In the genomic region with DNA sequence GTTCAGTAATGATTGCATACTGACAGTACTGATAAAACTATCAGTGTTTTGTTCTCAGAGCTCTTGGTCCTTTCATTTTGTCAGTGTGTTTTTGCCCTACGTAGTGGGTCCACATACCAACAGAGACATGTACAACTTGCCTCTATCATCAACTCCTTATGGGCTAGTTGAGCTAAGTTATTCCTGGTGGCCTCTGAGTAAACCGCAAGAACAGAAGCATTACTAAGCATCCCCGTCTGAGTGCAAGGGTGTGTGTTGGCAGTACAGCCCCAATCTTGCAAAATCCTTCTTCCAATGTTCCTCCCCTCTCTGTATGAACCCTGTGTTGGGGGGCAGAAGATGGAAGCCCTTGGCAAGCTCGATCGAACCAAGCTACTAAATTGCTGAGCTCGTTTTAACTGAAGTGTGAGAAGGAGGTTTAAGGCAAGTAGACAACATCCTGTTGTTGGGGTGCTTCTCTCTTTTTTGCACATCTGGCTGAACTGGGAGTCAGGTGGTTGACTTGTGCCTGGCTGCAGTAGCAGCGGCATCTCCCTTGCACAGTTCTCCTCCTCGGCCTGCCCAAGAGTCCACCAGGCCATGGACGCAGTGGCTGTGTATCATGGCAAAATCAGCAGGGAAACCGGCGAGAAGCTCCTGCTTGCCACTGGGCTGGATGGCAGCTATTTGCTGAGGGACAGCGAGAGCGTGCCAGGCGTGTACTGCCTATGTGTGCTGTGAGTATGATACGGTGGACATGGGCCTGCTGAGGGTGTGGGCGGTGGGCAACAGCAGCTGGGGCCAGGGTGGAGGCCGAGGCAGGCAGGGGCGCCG, we compare ENCODE assay signal across 13 cellular contexts. TPM values are rescaled to one million over a fixed set of nuclear protein-coding genes. Genes with fewer than 3 reads are reported as not detected.
DNase-seq lines count a peak whose midpoint lies in the region; ATAC-seq, FAIRE-seq and TF ChIP-seq lines count a peak whose summit lies in the region.
"Had no signal": no experiment of that assay in that cellular context is flagged by ENCODE, and none has a peak within 500 bp of the region (broad histone marks: within the 10 kb centered on the region; RNA-seq: fewer than 3 reads in every experiment).

A gene (plus strand): TSS at position 500 of the 813 bp plus-strand sequence. CDS start 80 bp downstream, at position 580.

- H3K79me2 ChIP-seq in K562 (ENCODE audit: control insufficient read depth, insufficient read depth, low read length) = no peaks in the 10 kb centered on the region
- no peaks in the 10 kb centered on the region for H3K79me2 ChIP-seq in HepG2 (ENCODE audit: insufficient read depth, low read length)
- H3K79me2 ChIP-seq: parathyroid adenoma had no signal

- TF ChIP-seq EP300 in K562 (IDR thresholded peaks at IDR 0.05; ENCODE audit: low read length) (no peak), HepG2 (IDR thresholded peaks at IDR 0.05; ENCODE audit: low read depth in 2 of 2, low read length in 2 of 2) (no peak), HepG2 (CRISPR knock-in tag; IDR thresholded peaks at IDR 0.05; ENCODE audit: borderline replicate concordance) (no peak)

- no peaks in the 10 kb centered on the region for H3K9me3 Mint-ChIP-seq in activated CD4-positive, alpha-beta T cell treated with anti-CD3 and anti-CD28 coated beads, Interleukin-2, amount 10 ng/mL, durations not matched to agents 7 days and 5 days
- H3K9me3 Mint-ChIP-seq in stimulated activated naive B cell treated with anti-CD40 and anti-IgM and Interleukin-4, amounts not matched to agents 10 μg/mL and 1 μg/mL and 100 μg/mL, for 72 hours = no peaks in the 10 kb centered on the region
- H3K9me3 Mint-ChIP-seq: HFFc6 had no signal

- H2AFZ ChIP-seq in K562 (ENCODE audit: low read depth, low read length) (peak within 1 kb of the TSS; percentile 77), HepG2 (ENCODE audit: low read length) (no peak within 1 kb of the TSS)
- H2AFZ ChIP-seq: parathyroid adenoma had no signal

- H3K4me2 ChIP-seq in K562 (ENCODE audit: insufficient read depth, low read length) = peak within 1 kb of the TSS; percentile 63
- no peak within 1 kb of the TSS for H3K4me2 ChIP-seq in HepG2 (ENCODE audit: low read depth, low read length)

- H3K4me3 ChIP-seq in K562 (no peak within 1 kb of the TSS), HepG2 (replicated peaks in 1 of 3; ENCODE audit: insufficient read depth in 1 of 3, low read depth in 2 of 3, low read length in 3 of 3) (no peak within 1 kb of the TSS), tibial artery (no peak within 1 kb of the TSS)
- H3K4me3 ChIP-seq: suprapubic skin had no signal

- TF ChIP-seq CTCF in K562 (IDR thresholded peaks at IDR 0.05 in 2 of 3, conservative IDR thresholded peaks at IDR 0.05 in 1 of 3; ENCODE audit: insufficient read depth in 2 of 3, low read depth in 1 of 3, low read length in 3 of 3) (no peak), HepG2 (CRISPR knock-in tag; IDR thresholded peaks at IDR 0.05) (no peak), tibial artery (IDR thresholded peaks at IDR 0.05) (no peak)

- in situ Hi-C loops in K562 (cut with MboI) (no loop called here), HepG2 (cut with HindIII; ENCODE audit: extremely low pct_ligation_motif_present, low pct_unique_long_range_greater_than_20kb) (no loop called here)

- H3K9ac ChIP-seq in K562 (ENCODE audit: insufficient read depth in 1 of 2, low read depth in 2 of 2, low read length in 2 of 2) = peak within 1 kb of the TSS; percentile 30 to 39
- no peak within 1 kb of the TSS for H3K9ac ChIP-seq in HepG2 (ENCODE audit: insufficient read depth, low read depth, low read length)
- H3K9ac ChIP-seq: parathyroid adenoma had no signal

- peaks cover 14 to 43% of the 10 kb centered on the region in 2 experiments; a peak in 4 of 5 replicates for H3K4me1 ChIP-seq in K562 (replicated peaks in 1 of 2; ENCODE audit: control insufficient read depth in 2 of 2, insufficient read depth in 2 of 2, low read length in 2 of 2)
- no peaks in the 10 kb centered on the region for H3K4me1 ChIP-seq in HepG2 (ENCODE audit: insufficient read depth, low read length)
- H3K4me1 ChIP-seq in tibial artery = no peaks in the 10 kb centered on the region
- H3K4me1 ChIP-seq: parathyroid adenoma, suprapubic skin had no signal

- H3K4me1 Mint-ChIP-seq in activated CD4-positive, alpha-beta T cell treated with anti-CD3 and anti-CD28 coated beads, Interleukin-2, amount 10 ng/mL, durations not matched to agents 7 days and 5 days = peaks cover 49% of the 10 kb centered on the region
- peaks cover 0 to 2% of the 10 kb centered on the region in 2 donors for H3K4me1 Mint-ChIP-seq in stimulated activated naive B cell treated with anti-CD40 and anti-IgM and Interleukin-4, amounts not matched to agents 10 μg/mL and 1 μg/mL and 100 μg/mL, for 72 hours

- no peaks in the 10 kb centered on the region for H3K9me1 ChIP-seq in K562 (ENCODE audit: control insufficient read depth, insufficient read depth, low read length)

- DNase-seq in activated CD4-positive, alpha-beta T cell treated with anti-CD3 and anti-CD28 coated beads for 1 hour = peak; percentile 7
- DNase-seq in activated CD4-positive, alpha-beta T cell treated with anti-CD3 and anti-CD28 coated beads, Interleukin-2, amount 50 U/mL, for 4 hours = no peak
- DNase-seq in activated CD4-positive, alpha-beta T cell treated with anti-CD3 and anti-CD28 coated beads, Interleukin-2, amount 10 ng/mL, durations not matched to agents 7 days and 5 days = peak; percentile 52
- peak in 2 of 4 experiments; percentile 29 to 56 for DNase-seq in K562 (ENCODE audit: extremely low read depth in 1 of 4, low spot score in 3 of 4)
- no peak for DNase-seq in stimulated activated naive B cell treated with anti-CD40 and anti-IgM and Interleukin-4, amounts not matched to agents 10 μg/mL and 1 μg/mL and 100 μg/mL, for 72 hours
- DNase-seq in HepG2 (ENCODE audit: low spot score) = no peak
- DNase-seq in RPMI8226 = no peak
- no peak for DNase-seq in tibial artery
- DNase-seq: HFFc6, T-helper 9 cell had no signal

- peaks cover 13% of the 10 kb centered on the region for H3K36me3 Mint-ChIP-seq in activated CD4-positive, alpha-beta T cell treated with anti-CD3 and anti-CD28 coated beads, Interleukin-2, amount 10 ng/mL, durations not matched to agents 7 days and 5 days (ENCODE audit: low read depth)
- H3K36me3 Mint-ChIP-seq in stimulated activated naive B cell treated with anti-CD40 and anti-IgM and Interleukin-4, amounts not matched to agents 10 μg/mL and 1 μg/mL and 100 μg/mL, for 72 hours = no peaks in the 10 kb centered on the region

- H3K27ac ChIP-seq in K562 (ENCODE audit: extremely low read depth, low read depth, low read length) (peak within 1 kb of the TSS; percentile 14; the same call in 2 of the 3 replicates), HepG2 (ENCODE audit: extremely low read length, insufficient read depth, low read length) (no peak within 1 kb of the TSS), tibial artery (no peak within 1 kb of the TSS)
- H3K27ac ChIP-seq: 22Rv1, parathyroid adenoma, suprapubic skin had no signal

- no peak for TF ChIP-seq RAD21 in K562 (CRISPR knock-in tag; conservative IDR thresholded peaks at IDR 0.05 in 1 of 2, IDR thresholded peaks at IDR 0.05 in 1 of 2)
- no peak for TF ChIP-seq RAD21 in HepG2 (CRISPR knock-in tag; IDR thresholded peaks at IDR 0.05)

- intact Hi-C loops in K562 (cut with micrococcal nuclease) = loop anchor here (5.0 kb wide), 1 partner anchor 384 kb away; a partner anchor contains a TSS
- intact Hi-C loops in HepG2 (cut with micrococcal nuclease; ENCODE audit: unreplicated experiment) = no loop called here
- intact Hi-C loops in tibial artery (cut with DNase I; ENCODE audit: low total_unique reads) = no loop called here

- H3K4me3 Mint-ChIP-seq in activated CD4-positive, alpha-beta T cell treated with anti-CD3 and anti-CD28 coated beads, Interleukin-2, amount 10 ng/mL, durations not matched to agents 7 days and 5 days = peak within 1 kb of the TSS; percentile 87
- H3K4me3 Mint-ChIP-seq in stimulated activated naive B cell treated with anti-CD40 and anti-IgM and Interleukin-4, amounts not matched to agents 10 μg/mL and 1 μg/mL and 100 μg/mL, for 72 hours = no peak within 1 kb of the TSS
- H3K4me3 Mint-ChIP-seq: HFFc6 had no signal

- H3K36me3 ChIP-seq in K562 (ENCODE audit: control insufficient read depth, insufficient read depth, low read length) = no peaks in the 10 kb centered on the region
- no peaks in the 10 kb centered on the region for H3K36me3 ChIP-seq in HepG2 (replicated peaks in 1 of 2; ENCODE audit: control insufficient read depth in 1 of 2, insufficient read depth in 2 of 2, low read length in 2 of 2)
- H3K36me3 ChIP-seq in tibial artery = no peaks in the 10 kb centered on the region
- H3K36me3 ChIP-seq: suprapubic skin had no signal

- POLR2A ChIA-PET in activated CD4-positive, alpha-beta T cell treated with anti-CD3 and anti-CD28 coated beads, Interleukin-2, amount 10 ng/mL, durations not matched to agents 7 days and 5 days (lab: Charles Lee) = interaction anchor here (0.8 to 1.2 kb wide), 3 partner anchors 11 to 128 kb away, joined by 3 to 4 read pairs (median 3); no protein-coding TSS in a partner anchor
- POLR2A ChIA-PET in K562 (lab: Yijun Ruan, JAX) (interaction anchor here (0.7 to 2.8 kb wide), 2 partner anchors 10 to 31 kb away, joined by 4 to 7 read pairs; no protein-coding TSS in a partner anchor), HepG2 (lab: Yijun Ruan, JAX) (no interaction called here)

- peak within 1 kb of the TSS; percentile 96 for H3K27ac Mint-ChIP-seq in activated CD4-positive, alpha-beta T cell treated with anti-CD3 and anti-CD28 coated beads, Interleukin-2, amount 10 ng/mL, durations not matched to agents 7 days and 5 days
- peak within 1 kb of the TSS; percentile 31 for H3K27ac Mint-ChIP-seq in stimulated activated naive B cell treated with anti-CD40 and anti-IgM and Interleukin-4, amounts not matched to agents 10 μg/mL and 1 μg/mL and 100 μg/mL, for 72 hours
- H3K27ac Mint-ChIP-seq: HFFc6 had no signal

- FAIRE-seq in K562 (lab: Jason Lieb, UNC) = peak; percentile 88
- FAIRE-seq in HepG2 (lab: Jason Lieb, UNC) = no peak

- H3K27me3 Mint-ChIP-seq in activated CD4-positive, alpha-beta T cell treated with anti-CD3 and anti-CD28 coated beads, Interleukin-2, amount 10 ng/mL, durations not matched to agents 7 days and 5 days = no peaks in the 10 kb centered on the region
- H3K27me3 Mint-ChIP-seq in stimulated activated naive B cell treated with anti-CD40 and anti-IgM and Interleukin-4, amounts not matched to agents 10 μg/mL and 1 μg/mL and 100 μg/mL, for 72 hours = peaks cover 0 to 5% of the 10 kb centered on the region in 2 donors

- WGBS in K562 (ENCODE audit: insufficient coverage, low coverage, missing lambda C conversion rate) = 53% methylated on average over 14 of the region's 19 CpGs
- WGBS in HepG2 (ENCODE audit: low lambda C conversion rate) = 0% methylated on average over 1 of the region's 19 CpGs

- H4K20me1 ChIP-seq in K562 (replicated peaks; ENCODE audit: control insufficient read depth, insufficient read depth, low read length) (no peaks in the 10 kb centered on the region), HepG2 (ENCODE audit: insufficient read depth, low read length) (no peaks in the 10 kb centered on the region)

- TF ChIP-seq POLR2A in K562 (conservative IDR thresholded peaks at IDR 0.05) = no peak
- TF ChIP-seq POLR2A in HepG2 (IDR thresholded peaks at IDR 0.05; ENCODE audit: insufficient read depth in 1 of 2, low read depth in 2 of 2, low read length in 2 of 2) = no peak

- H3K27me3 ChIP-seq in K562 (ENCODE audit: control insufficient read depth in 2 of 2, insufficient read depth in 2 of 2, low read length in 2 of 2) = no peaks in the 10 kb centered on the region
- no peaks in the 10 kb centered on the region for H3K27me3 ChIP-seq in HepG2 (ENCODE audit: control insufficient read depth in 1 of 2, insufficient read depth in 2 of 2, low read length in 2 of 2)
- H3K27me3 ChIP-seq in tibial artery = no peaks in the 10 kb centered on the region
- H3K27me3 ChIP-seq: suprapubic skin had no signal

- CTCF ChIA-PET in activated CD4-positive, alpha-beta T cell treated with anti-CD3 and anti-CD28 coated beads, Interleukin-2, amount 10 ng/mL, durations not matched to agents 7 days and 5 days (lab: Charles Lee) = interaction anchor here (0.7 to 2.0 kb wide), 5 partner anchors 11 to 369 kb away, joined by 3 to 6 read pairs (median 3); no protein-coding TSS in a partner anchor
- CTCF ChIA-PET in K562 (lab: Yijun Ruan, JAX; ENCODE audit: low intra/inter-chr PET ratio) = interaction anchor here (0.6 kb wide), 1 partner anchor 323 kb away, joined by 3 read pairs; no protein-coding TSS in a partner anchor
- CTCF ChIA-PET in HepG2 (lab: Yijun Ruan, JAX; ENCODE audit: low intra/inter-chr PET ratio, low total read pairs) = no interaction called here

- H3K9me3 ChIP-seq in K562 (replicated peaks; ENCODE audit: control insufficient read depth, insufficient read depth, low read depth, low read length) (no peaks in the 10 kb centered on the region), HepG2 (ENCODE audit: low read length) (no peaks in the 10 kb centered on the region), tibial artery (no peaks in the 10 kb centered on the region)
- H3K9me3 ChIP-seq: suprapubic skin had no signal

- BruUV-seq in K562 (replicated peaks; lab: Mats Ljungman, UMichigan) = no TSS peak
- no TSS peak for BruUV-seq in HepG2 (replicated peaks; lab: Mats Ljungman, UMichigan)

- ATAC-seq in K562 (peak; percentile 49), HepG2 (no peak)
- ATAC-seq in stimulated activated naive B cell treated with anti-CD40 and anti-IgM and Interleukin-4, amounts not matched to agents 10 μg/mL and 1 μg/mL and 100 μg/mL, for 72 hours (replicated peaks) = no peak

RNA-seq across cellular contexts. Expression of the gene that starts here (rescaled TPM):
- total RNA-seq in activated CD4-positive, alpha-beta T cell treated with anti-CD3 and anti-CD28 coated beads, Interleukin-2, amount 10 ng/mL, durations not matched to agents 7 days and 5 days = 10 to 100 TPM; 63.1 to 64.4 TPM
- total RNA-seq in K562 (2011; cell fraction: chromatin; rRNA removed; ENCODE audit: low replicate concordance) = 0.25 TPM in 1 of 2 replicates, not detected in the other
- total RNA-seq in K562 (2011; cell fraction: nucleolus; rRNA removed) = not detected in 2 replicates
- total RNA-seq in K562 (2011; cell fraction: nucleoplasm; rRNA removed) = not detected in 2 replicates
- total RNA-seq in K562 (2014; rRNA removed) (0.09 and 0.16 TPM in 2 replicates), K562 (2014; rRNA removed; fragmentation: Illumina TruSeq; extraction: Trizol) (0.22 and 0.25 TPM in 2 replicates), K562 (2015; rRNA removed; fragmentation: Illumina TruSeq; extraction: Trizol) (0.07 and 0.11 TPM in 2 replicates), K562 (2021) (0.16 and 0.27 TPM in 2 replicates), HepG2 (2016; rRNA removed; fragmentation: Illumina TruSeq; extraction: Trizol) (not detected in 2 replicates)
- polyA plus RNA-seq in K562 (2011; rRNA removed) (0.07 and 0.52 TPM in 2 replicates), K562 (2014; fragmentation: Illumina TruSeq; extraction: Trizol) (0.07 and 0.19 TPM in 2 replicates), K562 (2014; fragmentation: Nextera tagmentation; extraction: Ambion mirVana) (under 1 TPM; 0.11 to 0.35 TPM), K562 (2014; rRNA removed) (0.09 and 0.12 TPM in 2 replicates), HepG2 (2011; rRNA removed) (not detected in 2 replicates)
- polyA plus RNA-seq in K562 (2011; cell fraction: cytosol; rRNA removed) = not detected in 2 replicates
- not detected in 2 replicates for polyA plus RNA-seq in K562 (2011; cell fraction: nucleus; rRNA removed)
- polyA plus RNA-seq in K562 (2012) = 0.05 and 0.08 TPM in 2 replicates
- polyA minus RNA-seq in K562 (2011; rRNA and poly(A)+ RNA removed) = 0.12 TPM in 1 of 2 replicates, not detected in the other
- polyA minus RNA-seq in K562 (2011; cell fraction: cytosol; rRNA and poly(A)+ RNA removed) = not detected in 2 replicates
- polyA minus RNA-seq in K562 (2011; cell fraction: nucleus; rRNA and poly(A)+ RNA removed) = not detected in 2 replicates
- total RNA-seq in HepG2 (2016; cell fraction: cytosol; rRNA removed; fragmentation: Illumina TruSeq; extraction: Trizol; ENCODE audit: low read depth) = not detected in 2 replicates
- not detected in 2 replicates for total RNA-seq in HepG2 (2016; cell fraction: insoluble cytoplasmic fraction; rRNA removed; fragmentation: Illumina TruSeq; extraction: Trizol)
- not detected in 2 replicates for total RNA-seq in HepG2 (2016; cell fraction: membrane; rRNA removed; fragmentation: Illumina TruSeq; extraction: Trizol)
- total RNA-seq in HepG2 (2016; cell fraction: nucleus; rRNA removed; fragmentation: Illumina TruSeq; extraction: Trizol) = not detected in 2 replicates
- polyA plus RNA-seq in HepG2 (2011; cell fraction: cytosol; rRNA removed) = 0.01 TPM in 1 of 2 replicates, not detected in the other
- polyA plus RNA-seq in HepG2 (2011; cell fraction: nucleus; rRNA removed) = not detected in 2 replicates
- not detected in 2 replicates for polyA plus RNA-seq in HepG2 (2012)
- polyA plus RNA-seq in HepG2 (2016; cell fraction: cytosol; fragmentation: Illumina TruSeq; extraction: Trizol; ENCODE audit: low read depth) = not detected in 2 replicates
- polyA plus RNA-seq in HepG2 (2016; cell fraction: insoluble cytoplasmic fraction; fragmentation: Illumina TruSeq; extraction: Trizol; ENCODE audit: low read depth) = not detected in 2 replicates
- not detected in 2 replicates for polyA plus RNA-seq in HepG2 (2016; cell fraction: membrane; fragmentation: Illumina TruSeq; extraction: Trizol; ENCODE audit: low read depth)
- polyA plus RNA-seq in HepG2 (2016; cell fraction: nucleus; fragmentation: Illumina TruSeq; extraction: Trizol; ENCODE audit: insufficient read depth, low read depth) = not detected in 2 replicates
- 0.20 TPM in 1 of 2 replicates, not detected in the other for polyA minus RNA-seq in HepG2 (2011; rRNA and poly(A)+ RNA removed; ENCODE audit: low replicate concordance)
- not detected in 2 replicates for polyA minus RNA-seq in HepG2 (2011; cell fraction: cytosol; rRNA and poly(A)+ RNA removed)
- polyA minus RNA-seq in HepG2 (2011; cell fraction: nucleus; rRNA and poly(A)+ RNA removed) = not detected in 2 replicates
- total RNA-seq: HFFc6 had no signal

Comparison
In these comparisons a context has a peak if more than half of its experiments do, and no peak if none do; other contexts are left out.
1. RNA of the gene that starts here (total RNA-seq): 63.1 to 64.4 TPM in activated CD4-positive, alpha-beta T cell treated with anti-CD3 and anti-CD28 coated beads, Interleukin-2, amount 10 ng/mL, durations not matched to agents 7 days and 5 days; 0.07 to 0.27 TPM in K562 and not detected in HepG2; every median in the first group is over 10 times any median in the second.
2. DNase-seq: peak in activated CD4-positive, alpha-beta T cell treated with anti-CD3 and anti-CD28 coated beads for 1 hour (single experiment) and activated CD4-positive, alpha-beta T cell treated with anti-CD3 and anti-CD28 coated beads, Interleukin-2, amount 10 ng/mL, durations not matched to agents 7 days and 5 days (single experiment); none in activated CD4-positive, alpha-beta T cell treated with anti-CD3 and anti-CD28 coated beads, Interleukin-2, amount 50 U/mL, for 4 hours (0 of 2), stimulated activated naive B cell treated with anti-CD40 and anti-IgM and Interleukin-4, amounts not matched to agents 10 μg/mL and 1 μg/mL and 100 μg/mL, for 72 hours (single experiment), HepG2 (single experiment), RPMI8226 (single experiment) and tibial artery (0 of 2).
3. Peak in ATAC-seq, H3K27ac ChIP-seq, H3K9ac ChIP-seq and H3K4me2 ChIP-seq in K562; RNA of the gene not detected or under 1 TPM.